Comparison of ENCODE assay signal across 8 cellular contexts in genomic region chr11:68297812-68298658, GRCh38. TPM values are rescaled to one million over a fixed set of nuclear protein-coding genes. Genes with fewer than 3 reads are reported as not detected.
DNase-seq lines count a peak whose midpoint lies in the region; ATAC-seq and TF ChIP-seq lines count a peak whose summit lies in the region.

No MANE protein-coding gene starts in this region.

- H3K36me3 ChIP-seq in GM23248 (ENCODE audit: low read depth) (no peaks in the 10 kb centered on the region), colonic mucosa (no peaks in the 10 kb centered on the region)

- DNase-seq in CD1c-positive myeloid dendritic cell (ENCODE audit: extremely low spot score) (peak; percentile 89), GM23248 (peak; percentile 81), NCI-H446 treated with DMSO at 0.1 percent for 48 hours (lab: John Stamatoyannopoulos, UW) (peak; percentile 37), colonic mucosa (peak; percentile 95), lower leg skin (ENCODE audit: low spot score in 2 of 2) (peak; percentile 61 to 95)
- DNase-seq in activated CD4-positive, alpha-beta T cell treated with anti-CD3 and anti-CD28 coated beads for 48 hours = peak; percentile 80
- DNase-seq in stimulated activated CD4-positive, alpha-beta T cell treated with anti-CD3 and anti-CD28 coated beads, TNF-alpha, amount 100 ng/mL, for 1 hour (ENCODE audit: low read depth in 3 of 3, low spot score in 1 of 3) = peak; percentile 19 to 69 (median 53)

- H3K9me2 ChIP-seq in GM23248 (ENCODE audit: insufficient read depth) = no peaks in the 10 kb centered on the region

- H3K4me1 ChIP-seq in GM23248 (ENCODE audit: insufficient read depth) = no peaks in the 10 kb centered on the region
- peaks cover 15% of the 10 kb centered on the region for H3K4me1 ChIP-seq in colonic mucosa

- H3K9ac ChIP-seq in GM23248 (no peak overlapping the region), colonic mucosa (ENCODE audit: low read depth in 2 of 2, low read length in 2 of 2) (peak overlapping the region; percentile 64 to 87)

- H3F3A ChIP-seq in GM23248 (ENCODE audit: insufficient read depth) = no peaks in the 10 kb centered on the region

- no peaks in the 10 kb centered on the region for H3K79me2 ChIP-seq in GM23248 (ENCODE audit: insufficient read depth)

- H3K4me3 ChIP-seq in GM23248 = peak overlapping the region; percentile 31
- H3K4me3 ChIP-seq in colonic mucosa = no peak overlapping the region
- H3K4me3 ChIP-seq in lower leg skin (ENCODE audit: low read depth, poor library complexity, severe bottlenecking) = no peak overlapping the region

- in situ Hi-C loops in GM23248 (cut with MboI) = no loop called here

- H3K9me3 ChIP-seq in GM23248 (ENCODE audit: low read depth) (no peaks in the 10 kb centered on the region), colonic mucosa (no peaks in the 10 kb centered on the region)

- H3K27me3 ChIP-seq in GM23248 (replicated peaks; ENCODE audit: insufficient read depth) (no peaks in the 10 kb centered on the region), colonic mucosa (no peaks in the 10 kb centered on the region)

- no peaks in the 10 kb centered on the region for H4K20me1 ChIP-seq in GM23248 (ENCODE audit: insufficient read depth)

- no peak for TF ChIP-seq POLR2A in lower leg skin (IDR thresholded peaks at IDR 0.05)

- intact Hi-C loops in colonic mucosa (cut with DNase I) (loop anchor here (2.0 to 10.0 kb wide), 2 partner anchors 41 to 147 kb away; no protein-coding TSS in a partner anchor), lower leg skin (cut with DNase I; ENCODE audit: low total_unique reads) (loop anchor here (2.0 kb wide), 1 partner anchor 39 kb away; no protein-coding TSS in a partner anchor)

- peak overlapping the region; percentile 75 for H2AFZ ChIP-seq in GM23248

- no peak for ATAC-seq in HG02763 (IDR thresholded peaks at IDR 0.05; ENCODE audit: unreplicated experiment)

- WGBS in GM23248 (ENCODE audit: low coverage in 1 of 2, low lambda C conversion rate in 2 of 2, missing lambda C conversion rate in 2 of 2), 2 experiments = 27 to 30% methylated on average over 35 to 40 of the region's 40 CpGs
- 32 to 33% methylated on average over 37 to 40 of the region's 40 CpGs for WGBS in lower leg skin, 2 donors

- no peak overlapping the region for H3K4me2 ChIP-seq in GM23248 (ENCODE audit: unreplicated experiment)

- H3K27ac ChIP-seq in GM23248 (no peak overlapping the region), colonic mucosa (peak overlapping the region; percentile 90)

- TF ChIP-seq CTCF in colonic mucosa (IDR thresholded peaks at IDR 0.05) (peak; percentile 98), lower leg skin (IDR thresholded peaks at IDR 0.05) (peak in 2 of 3 donors; percentile 74 to 84)

RNA-seq across cellular contexts. Expression of gene LRP5, which starts 14.4 kb away (rescaled TPM):
- 3.0 and 4.3 TPM in 2 replicates for total RNA-seq in GM23248 (2014; rRNA removed; shearing (Covaris generic))
- 2.1 and 3.0 TPM in 2 replicates for polyA plus RNA-seq in GM23248 (2016; fragmentation: Nextera tagmentation; extraction: Ambion mirVana)
- 100 to 1,000 TPM in 1 of 2 donors, 10 to 100 TPM in 1; 81.0 to 110 TPM for total RNA-seq in colonic mucosa
- total RNA-seq in lower leg skin = 10 to 100 TPM; 25.0 to 53.5 (median 29.3) TPM

RNA-seq across cellular contexts. Expression of gene C11orf24, which starts 26.3 kb away (rescaled TPM):
- 73.7 and 89.4 TPM in 2 replicates for total RNA-seq in GM23248 (2014; rRNA removed; shearing (Covaris generic))
- polyA plus RNA-seq in GM23248 (2016; fragmentation: Nextera tagmentation; extraction: Ambion mirVana) = 105 and 109 TPM in 2 replicates
- total RNA-seq in colonic mucosa (10 to 100 TPM; 55.3 to 66.6 TPM), lower leg skin (10 to 100 TPM; 12.5 to 37.8 (median 16.2) TPM)

Comparison
In these comparisons a context has a peak if more than half of its experiments do, and no peak if none do; other contexts are left out.
1. DNase-seq: peak in every context shown above with its lines; median percentile 95 in colonic mucosa; 89 in CD1c-positive myeloid dendritic cell; 81 in GM23248; 80 in activated CD4-positive, alpha-beta T cell treated with anti-CD3 and anti-CD28 coated beads for 48 hours; 78 in lower leg skin; 53 in stimulated activated CD4-positive, alpha-beta T cell treated with anti-CD3 and anti-CD28 coated beads, TNF-alpha, amount 100 ng/mL, for 1 hour; 37 in NCI-H446 treated with DMSO at 0.1 percent for 48 hours.